In the genomic region with DNA sequence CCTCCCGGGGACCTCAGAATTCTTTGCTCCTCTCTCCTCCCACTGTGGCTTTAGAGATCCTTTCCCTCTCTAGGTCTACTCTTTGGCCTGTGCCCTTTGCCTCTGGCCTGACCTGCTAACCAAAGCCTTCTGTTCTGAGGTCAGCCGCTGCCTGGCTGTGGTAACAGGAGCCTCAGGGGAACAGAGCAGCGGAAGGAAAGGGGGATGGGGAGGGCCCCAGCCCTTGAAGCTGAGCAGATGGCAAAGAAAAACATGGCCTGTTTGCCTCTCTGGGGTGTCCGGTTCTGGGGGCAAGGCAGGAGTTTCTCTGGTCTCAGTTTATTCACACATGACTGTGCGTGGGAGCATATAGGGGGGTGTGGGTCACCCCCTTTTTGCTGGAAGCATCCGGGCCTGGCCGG, we compare ENCODE assay signal across 1 cellular context.
TF ChIP-seq lines count a peak whose summit lies in the region.

No MANE protein-coding gene starts in this region.

TF ChIP-seq in HepG2, 621 proteins besides CTCF, POLR2A, EP300 and RAD21 (continued from another document and continues in another):
- TF ChIP-seq, protein P1, sequence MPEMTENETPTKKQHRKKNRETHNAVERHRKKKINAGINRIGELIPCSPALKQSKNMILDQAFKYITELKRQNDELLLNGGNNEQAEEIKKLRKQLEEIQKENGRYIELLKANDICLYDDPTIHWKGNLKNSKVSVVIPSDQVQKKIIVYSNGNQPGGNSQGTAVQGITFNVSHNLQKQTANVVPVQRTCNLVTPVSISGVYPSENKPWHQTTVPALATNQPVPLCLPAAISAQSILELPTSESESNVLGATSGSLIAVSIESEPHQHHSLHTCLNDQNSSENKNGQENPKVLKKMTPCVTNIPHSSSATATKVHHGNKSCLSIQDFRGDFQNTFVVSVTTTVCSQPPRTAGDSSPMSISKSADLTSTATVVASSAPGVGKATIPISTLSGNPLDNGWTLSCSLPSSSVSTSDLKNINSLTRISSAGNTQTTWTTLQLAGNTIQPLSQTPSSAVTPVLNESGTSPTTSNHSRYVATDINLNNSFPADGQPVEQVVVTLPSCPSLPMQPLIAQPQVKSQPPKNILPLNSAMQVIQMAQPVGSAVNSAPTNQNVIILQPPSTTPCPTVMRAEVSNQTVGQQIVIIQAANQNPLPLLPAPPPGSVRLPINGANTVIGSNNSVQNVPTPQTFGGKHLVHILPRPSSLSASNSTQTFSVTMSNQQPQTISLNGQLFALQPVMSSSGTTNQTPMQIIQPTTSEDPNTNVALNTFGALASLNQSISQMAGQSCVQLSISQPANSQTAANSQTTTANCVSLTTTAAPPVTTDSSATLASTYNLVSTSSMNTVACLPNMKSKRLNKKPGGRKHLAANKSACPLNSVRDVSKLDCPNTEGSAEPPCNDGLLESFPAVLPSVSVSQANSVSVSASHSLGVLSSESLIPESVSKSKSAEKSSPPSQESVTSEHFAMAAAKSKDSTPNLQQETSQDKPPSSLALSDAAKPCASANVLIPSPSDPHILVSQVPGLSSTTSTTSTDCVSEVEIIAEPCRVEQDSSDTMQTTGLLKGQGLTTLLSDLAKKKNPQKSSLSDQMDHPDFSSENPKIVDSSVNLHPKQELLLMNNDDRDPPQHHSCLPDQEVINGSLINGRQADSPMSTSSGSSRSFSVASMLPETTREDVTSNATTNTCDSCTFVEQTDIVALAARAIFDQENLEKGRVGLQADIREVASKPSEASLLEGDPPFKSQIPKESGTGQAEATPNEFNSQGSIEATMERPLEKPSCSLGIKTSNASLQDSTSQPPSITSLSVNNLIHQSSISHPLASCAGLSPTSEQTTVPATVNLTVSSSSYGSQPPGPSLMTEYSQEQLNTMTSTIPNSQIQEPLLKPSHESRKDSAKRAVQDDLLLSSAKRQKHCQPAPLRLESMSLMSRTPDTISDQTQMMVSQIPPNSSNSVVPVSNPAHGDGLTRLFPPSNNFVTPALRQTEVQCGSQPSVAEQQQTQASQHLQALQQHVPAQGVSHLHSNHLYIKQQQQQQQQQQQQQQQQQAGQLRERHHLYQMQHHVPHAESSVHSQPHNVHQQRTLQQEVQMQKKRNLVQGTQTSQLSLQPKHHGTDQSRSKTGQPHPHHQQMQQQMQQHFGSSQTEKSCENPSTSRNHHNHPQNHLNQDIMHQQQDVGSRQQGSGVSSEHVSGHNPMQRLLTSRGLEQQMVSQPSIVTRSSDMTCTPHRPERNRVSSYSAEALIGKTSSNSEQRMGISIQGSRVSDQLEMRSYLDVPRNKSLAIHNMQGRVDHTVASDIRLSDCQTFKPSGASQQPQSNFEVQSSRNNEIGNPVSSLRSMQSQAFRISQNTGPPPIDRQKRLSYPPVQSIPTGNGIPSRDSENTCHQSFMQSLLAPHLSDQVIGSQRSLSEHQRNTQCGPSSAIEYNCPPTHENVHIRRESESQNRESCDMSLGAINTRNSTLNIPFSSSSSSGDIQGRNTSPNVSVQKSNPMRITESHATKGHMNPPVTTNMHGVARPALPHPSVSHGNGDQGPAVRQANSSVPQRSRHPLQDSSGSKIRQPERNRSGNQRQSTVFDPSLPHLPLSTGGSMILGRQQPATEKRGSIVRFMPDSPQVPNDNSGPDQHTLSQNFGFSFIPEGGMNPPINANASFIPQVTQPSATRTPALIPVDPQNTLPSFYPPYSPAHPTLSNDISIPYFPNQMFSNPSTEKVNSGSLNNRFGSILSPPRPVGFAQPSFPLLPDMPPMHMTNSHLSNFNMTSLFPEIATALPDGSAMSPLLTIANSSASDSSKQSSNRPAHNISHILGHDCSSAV (CRISPR knock-in tag; IDR thresholded peaks at IDR 0.05; ENCODE audit: borderline replicate concordance) = no peak
- TF ChIP-seq KLF12 (CRISPR knock-in tag; IDR thresholded peaks at IDR 0.05; ENCODE audit: borderline replicate concordance) (no peak; the same call in 1 of the 2 replicates), ZNF317 (CRISPR knock-in tag; IDR thresholded peaks at IDR 0.05) (peak; percentile 41; the same call in 1 of the 2 replicates), ZNF337 (CRISPR knock-in tag; IDR thresholded peaks at IDR 0.05; ENCODE audit: borderline replicate concordance, low read depth) (no peak), ZKSCAN5 (CRISPR knock-in tag; IDR thresholded peaks at IDR 0.05) (no peak), HDAC1 (CRISPR knock-in tag; IDR thresholded peaks at IDR 0.05) (peak; percentile 85), SP140L (CRISPR knock-in tag; IDR thresholded peaks at IDR 0.05; ENCODE audit: borderline replicate concordance) (no peak), FOXO1 (CRISPR knock-in tag; IDR thresholded peaks at IDR 0.05) (peak; percentile 81), ZNF556 (CRISPR knock-in tag; IDR thresholded peaks at IDR 0.05; ENCODE audit: borderline replicate concordance) (no peak), ZSCAN20 (CRISPR knock-in tag; IDR thresholded peaks at IDR 0.05; ENCODE audit: borderline replicate concordance) (no peak), ZSCAN29 (CRISPR knock-in tag; conservative IDR thresholded peaks at IDR 0.05) (no peak), PHF20 (CRISPR knock-in tag; IDR thresholded peaks at IDR 0.05) (0 out of 2 replicates have a peak, but pooled peaks have one; percentile 28), HIVEP1 (CRISPR knock-in tag; IDR thresholded peaks at IDR 0.05) (no peak)
- TF ChIP-seq, protein P2, sequence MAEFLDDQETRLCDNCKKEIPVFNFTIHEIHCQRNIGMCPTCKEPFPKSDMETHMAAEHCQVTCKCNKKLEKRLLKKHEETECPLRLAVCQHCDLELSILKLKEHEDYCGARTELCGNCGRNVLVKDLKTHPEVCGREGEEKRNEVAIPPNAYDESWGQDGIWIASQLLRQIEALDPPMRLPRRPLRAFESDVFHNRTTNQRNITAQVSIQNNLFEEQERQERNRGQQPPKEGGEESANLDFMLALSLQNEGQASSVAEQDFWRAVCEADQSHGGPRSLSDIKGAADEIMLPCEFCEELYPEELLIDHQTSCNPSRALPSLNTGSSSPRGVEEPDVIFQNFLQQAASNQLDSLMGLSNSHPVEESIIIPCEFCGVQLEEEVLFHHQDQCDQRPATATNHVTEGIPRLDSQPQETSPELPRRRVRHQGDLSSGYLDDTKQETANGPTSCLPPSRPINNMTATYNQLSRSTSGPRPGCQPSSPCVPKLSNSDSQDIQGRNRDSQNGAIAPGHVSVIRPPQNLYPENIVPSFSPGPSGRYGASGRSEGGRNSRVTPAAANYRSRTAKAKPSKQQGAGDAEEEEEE (CRISPR knock-in tag; IDR thresholded peaks at IDR 0.05; ENCODE audit: borderline replicate concordance) = no peak
- TF ChIP-seq, protein P3, sequence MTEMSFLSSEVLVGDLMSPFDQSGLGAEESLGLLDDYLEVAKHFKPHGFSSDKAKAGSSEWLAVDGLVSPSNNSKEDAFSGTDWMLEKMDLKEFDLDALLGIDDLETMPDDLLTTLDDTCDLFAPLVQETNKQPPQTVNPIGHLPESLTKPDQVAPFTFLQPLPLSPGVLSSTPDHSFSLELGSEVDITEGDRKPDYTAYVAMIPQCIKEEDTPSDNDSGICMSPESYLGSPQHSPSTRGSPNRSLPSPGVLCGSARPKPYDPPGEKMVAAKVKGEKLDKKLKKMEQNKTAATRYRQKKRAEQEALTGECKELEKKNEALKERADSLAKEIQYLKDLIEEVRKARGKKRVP (CRISPR knock-in tag; IDR thresholded peaks at IDR 0.05) = 0 out of 4 replicates have a peak, but pooled peaks of 1 of the 2 experiments have one; percentile 33
- TF ChIP-seq, protein P4, sequence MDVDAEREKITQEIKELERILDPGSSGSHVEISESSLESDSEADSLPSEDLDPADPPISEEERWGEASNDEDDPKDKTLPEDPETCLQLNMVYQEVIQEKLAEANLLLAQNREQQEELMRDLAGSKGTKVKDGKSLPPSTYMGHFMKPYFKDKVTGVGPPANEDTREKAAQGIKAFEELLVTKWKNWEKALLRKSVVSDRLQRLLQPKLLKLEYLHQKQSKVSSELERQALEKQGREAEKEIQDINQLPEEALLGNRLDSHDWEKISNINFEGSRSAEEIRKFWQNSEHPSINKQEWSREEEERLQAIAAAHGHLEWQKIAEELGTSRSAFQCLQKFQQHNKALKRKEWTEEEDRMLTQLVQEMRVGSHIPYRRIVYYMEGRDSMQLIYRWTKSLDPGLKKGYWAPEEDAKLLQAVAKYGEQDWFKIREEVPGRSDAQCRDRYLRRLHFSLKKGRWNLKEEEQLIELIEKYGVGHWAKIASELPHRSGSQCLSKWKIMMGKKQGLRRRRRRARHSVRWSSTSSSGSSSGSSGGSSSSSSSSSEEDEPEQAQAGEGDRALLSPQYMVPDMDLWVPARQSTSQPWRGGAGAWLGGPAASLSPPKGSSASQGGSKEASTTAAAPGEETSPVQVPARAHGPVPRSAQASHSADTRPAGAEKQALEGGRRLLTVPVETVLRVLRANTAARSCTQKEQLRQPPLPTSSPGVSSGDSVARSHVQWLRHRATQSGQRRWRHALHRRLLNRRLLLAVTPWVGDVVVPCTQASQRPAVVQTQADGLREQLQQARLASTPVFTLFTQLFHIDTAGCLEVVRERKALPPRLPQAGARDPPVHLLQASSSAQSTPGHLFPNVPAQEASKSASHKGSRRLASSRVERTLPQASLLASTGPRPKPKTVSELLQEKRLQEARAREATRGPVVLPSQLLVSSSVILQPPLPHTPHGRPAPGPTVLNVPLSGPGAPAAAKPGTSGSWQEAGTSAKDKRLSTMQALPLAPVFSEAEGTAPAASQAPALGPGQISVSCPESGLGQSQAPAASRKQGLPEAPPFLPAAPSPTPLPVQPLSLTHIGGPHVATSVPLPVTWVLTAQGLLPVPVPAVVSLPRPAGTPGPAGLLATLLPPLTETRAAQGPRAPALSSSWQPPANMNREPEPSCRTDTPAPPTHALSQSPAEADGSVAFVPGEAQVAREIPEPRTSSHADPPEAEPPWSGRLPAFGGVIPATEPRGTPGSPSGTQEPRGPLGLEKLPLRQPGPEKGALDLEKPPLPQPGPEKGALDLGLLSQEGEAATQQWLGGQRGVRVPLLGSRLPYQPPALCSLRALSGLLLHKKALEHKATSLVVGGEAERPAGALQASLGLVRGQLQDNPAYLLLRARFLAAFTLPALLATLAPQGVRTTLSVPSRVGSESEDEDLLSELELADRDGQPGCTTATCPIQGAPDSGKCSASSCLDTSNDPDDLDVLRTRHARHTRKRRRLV (CRISPR knock-in tag; IDR thresholded peaks at IDR 0.05) = 0 out of 2 replicates have a peak, but pooled peaks have one; percentile 58
- TF ChIP-seq, protein P5, sequence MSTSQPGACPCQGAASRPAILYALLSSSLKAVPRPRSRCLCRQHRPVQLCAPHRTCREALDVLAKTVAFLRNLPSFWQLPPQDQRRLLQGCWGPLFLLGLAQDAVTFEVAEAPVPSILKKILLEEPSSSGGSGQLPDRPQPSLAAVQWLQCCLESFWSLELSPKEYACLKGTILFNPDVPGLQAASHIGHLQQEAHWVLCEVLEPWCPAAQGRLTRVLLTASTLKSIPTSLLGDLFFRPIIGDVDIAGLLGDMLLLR (CRISPR knock-in tag; IDR thresholded peaks at IDR 0.05) = no peak
- TF ChIP-seq, protein P6, sequence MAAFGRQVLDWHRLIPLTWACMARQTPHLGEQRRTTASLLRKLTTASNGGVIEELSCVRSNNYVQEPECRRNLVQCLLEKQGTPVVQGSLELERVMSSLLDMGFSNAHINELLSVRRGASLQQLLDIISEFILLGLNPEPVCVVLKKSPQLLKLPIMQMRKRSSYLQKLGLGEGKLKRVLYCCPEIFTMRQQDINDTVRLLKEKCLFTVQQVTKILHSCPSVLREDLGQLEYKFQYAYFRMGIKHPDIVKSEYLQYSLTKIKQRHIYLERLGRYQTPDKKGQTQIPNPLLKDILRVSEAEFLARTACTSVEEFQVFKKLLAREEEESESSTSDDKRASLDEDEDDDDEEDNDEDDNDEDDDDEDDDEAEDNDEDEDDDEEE (CRISPR knock-in tag; IDR thresholded peaks at IDR 0.05) = no peak
- TF ChIP-seq, protein P7, sequence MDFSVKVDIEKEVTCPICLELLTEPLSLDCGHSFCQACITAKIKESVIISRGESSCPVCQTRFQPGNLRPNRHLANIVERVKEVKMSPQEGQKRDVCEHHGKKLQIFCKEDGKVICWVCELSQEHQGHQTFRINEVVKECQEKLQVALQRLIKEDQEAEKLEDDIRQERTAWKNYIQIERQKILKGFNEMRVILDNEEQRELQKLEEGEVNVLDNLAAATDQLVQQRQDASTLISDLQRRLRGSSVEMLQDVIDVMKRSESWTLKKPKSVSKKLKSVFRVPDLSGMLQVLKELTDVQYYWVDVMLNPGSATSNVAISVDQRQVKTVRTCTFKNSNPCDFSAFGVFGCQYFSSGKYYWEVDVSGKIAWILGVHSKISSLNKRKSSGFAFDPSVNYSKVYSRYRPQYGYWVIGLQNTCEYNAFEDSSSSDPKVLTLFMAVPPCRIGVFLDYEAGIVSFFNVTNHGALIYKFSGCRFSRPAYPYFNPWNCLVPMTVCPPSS (IDR thresholded peaks at IDR 0.05) = no peak
- TF ChIP-seq, protein P8, sequence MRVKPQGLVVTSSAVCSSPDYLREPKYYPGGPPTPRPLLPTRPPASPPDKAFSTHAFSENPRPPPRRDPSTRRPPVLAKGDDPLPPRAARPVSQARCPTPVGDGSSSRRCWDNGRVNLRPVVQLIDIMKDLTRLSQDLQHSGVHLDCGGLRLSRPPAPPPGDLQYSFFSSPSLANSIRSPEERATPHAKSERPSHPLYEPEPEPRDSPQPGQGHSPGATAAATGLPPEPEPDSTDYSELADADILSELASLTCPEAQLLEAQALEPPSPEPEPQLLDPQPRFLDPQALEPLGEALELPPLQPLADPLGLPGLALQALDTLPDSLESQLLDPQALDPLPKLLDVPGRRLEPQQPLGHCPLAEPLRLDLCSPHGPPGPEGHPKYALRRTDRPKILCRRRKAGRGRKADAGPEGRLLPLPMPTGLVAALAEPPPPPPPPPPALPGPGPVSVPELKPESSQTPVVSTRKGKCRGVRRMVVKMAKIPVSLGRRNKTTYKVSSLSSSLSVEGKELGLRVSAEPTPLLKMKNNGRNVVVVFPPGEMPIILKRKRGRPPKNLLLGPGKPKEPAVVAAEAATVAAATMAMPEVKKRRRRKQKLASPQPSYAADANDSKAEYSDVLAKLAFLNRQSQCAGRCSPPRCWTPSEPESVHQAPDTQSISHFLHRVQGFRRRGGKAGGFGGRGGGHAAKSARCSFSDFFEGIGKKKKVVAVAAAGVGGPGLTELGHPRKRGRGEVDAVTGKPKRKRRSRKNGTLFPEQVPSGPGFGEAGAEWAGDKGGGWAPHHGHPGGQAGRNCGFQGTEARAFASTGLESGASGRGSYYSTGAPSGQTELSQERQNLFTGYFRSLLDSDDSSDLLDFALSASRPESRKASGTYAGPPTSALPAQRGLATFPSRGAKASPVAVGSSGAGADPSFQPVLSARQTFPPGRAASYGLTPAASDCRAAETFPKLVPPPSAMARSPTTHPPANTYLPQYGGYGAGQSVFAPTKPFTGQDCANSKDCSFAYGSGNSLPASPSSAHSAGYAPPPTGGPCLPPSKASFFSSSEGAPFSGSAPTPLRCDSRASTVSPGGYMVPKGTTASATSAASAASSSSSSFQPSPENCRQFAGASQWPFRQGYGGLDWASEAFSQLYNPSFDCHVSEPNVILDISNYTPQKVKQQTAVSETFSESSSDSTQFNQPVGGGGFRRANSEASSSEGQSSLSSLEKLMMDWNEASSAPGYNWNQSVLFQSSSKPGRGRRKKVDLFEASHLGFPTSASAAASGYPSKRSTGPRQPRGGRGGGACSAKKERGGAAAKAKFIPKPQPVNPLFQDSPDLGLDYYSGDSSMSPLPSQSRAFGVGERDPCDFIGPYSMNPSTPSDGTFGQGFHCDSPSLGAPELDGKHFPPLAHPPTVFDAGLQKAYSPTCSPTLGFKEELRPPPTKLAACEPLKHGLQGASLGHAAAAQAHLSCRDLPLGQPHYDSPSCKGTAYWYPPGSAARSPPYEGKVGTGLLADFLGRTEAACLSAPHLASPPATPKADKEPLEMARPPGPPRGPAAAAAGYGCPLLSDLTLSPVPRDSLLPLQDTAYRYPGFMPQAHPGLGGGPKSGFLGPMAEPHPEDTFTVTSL (CRISPR knock-in tag; IDR thresholded peaks at IDR 0.05; ENCODE audit: borderline replicate concordance) = peak; percentile 81; the same call in 1 of the 2 replicates
